In the genomic region with DNA sequence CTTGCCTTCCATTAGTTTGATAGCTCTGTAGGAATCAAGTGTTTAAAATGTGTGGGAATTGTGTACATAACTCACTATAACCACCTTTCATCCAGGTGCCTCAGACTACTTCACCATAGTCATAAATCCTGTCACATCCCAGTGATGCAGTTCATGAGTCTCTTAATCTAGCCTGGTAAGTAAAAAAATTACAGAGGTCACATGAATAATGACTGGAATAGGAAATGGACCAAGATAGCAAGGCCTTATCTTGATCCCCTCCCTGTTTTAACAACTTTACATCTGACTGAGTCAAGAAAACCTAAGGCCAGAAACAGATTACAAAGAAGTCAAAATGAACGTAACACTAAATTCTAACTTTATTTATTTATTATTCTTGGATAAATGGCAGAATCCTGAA, we compare ENCODE assay signal across 10 cellular contexts. TPM values are rescaled to one million over a fixed set of nuclear protein-coding genes. Genes with fewer than 3 reads are reported as not detected.
DNase-seq lines count a peak whose midpoint lies in the region; ATAC-seq and TF ChIP-seq lines count a peak whose summit lies in the region.
"Had no signal": no experiment of that assay in that cellular context is flagged by ENCODE, and none has a peak within 500 bp of the region (broad histone marks: within the 10 kb centered on the region; RNA-seq: fewer than 3 reads in every experiment).

No MANE protein-coding gene starts in this region.

- H3K4me1 Mint-ChIP-seq in activated CD8-positive, alpha-beta memory T cell treated with anti-CD3 and anti-CD28 coated beads, Interleukin-2, amount 10 ng/mL, durations not matched to agents 7 days and 5 days: peaks cover 33% of the 10 kb centered on the region
- peaks cover 47% of the 10 kb centered on the region for H3K4me1 Mint-ChIP-seq in stimulated activated naive CD8-positive, alpha-beta T cell treated with anti-CD3 and anti-CD28 coated beads, Interleukin-15, amount 100 ng/mL, for 72 hours

- 0 out of 2 replicates have a peak, but pooled peaks cover 3% of the 10 kb centered on the region for H4K20me1 ChIP-seq in PC-9 (ENCODE audit: insufficient read depth)

- peaks cover 3% of the 10 kb centered on the region for H3K27me3 Mint-ChIP-seq in activated CD8-positive, alpha-beta memory T cell treated with anti-CD3 and anti-CD28 coated beads, Interleukin-2, amount 10 ng/mL, durations not matched to agents 7 days and 5 days
- no peaks in the 10 kb centered on the region for H3K27me3 Mint-ChIP-seq in stimulated activated naive CD8-positive, alpha-beta T cell treated with anti-CD3 and anti-CD28 coated beads, Interleukin-15, amount 100 ng/mL, for 72 hours

- no peak for TF ChIP-seq POLR2A in erythroblast (IDR thresholded peaks at IDR 0.05; ENCODE audit: low read length)

- peak overlapping the region; percentile 89 for H3K4me2 ChIP-seq in PC-9

- no peak overlapping the region for H3K27ac Mint-ChIP-seq in activated CD8-positive, alpha-beta memory T cell treated with anti-CD3 and anti-CD28 coated beads, Interleukin-2, amount 10 ng/mL, durations not matched to agents 7 days and 5 days
- peak overlapping the region; percentile 44 to 69 for H3K27ac Mint-ChIP-seq in stimulated activated naive CD8-positive, alpha-beta T cell treated with anti-CD3 and anti-CD28 coated beads, Interleukin-15, amount 100 ng/mL, for 72 hours

- peaks cover 31% of the 10 kb centered on the region for H3K79me2 ChIP-seq in PC-9 (ENCODE audit: low read depth)

- no peak for TF ChIP-seq CTCF in PC-9 (conservative IDR thresholded peaks at IDR 0.05)

- H3K27ac ChIP-seq in PC-9: no peak overlapping the region
- no peak overlapping the region for H3K27ac ChIP-seq in aorta (ENCODE audit: low read depth in 1 of 2, low read length in 2 of 2)

- H3K27me3 ChIP-seq in PC-9 (ENCODE audit: insufficient read depth, low read depth) (no peaks in the 10 kb centered on the region), aorta (ENCODE audit: control insufficient read depth in 1 of 2, insufficient read depth in 2 of 2, low read length in 1 of 2) (no peaks in the 10 kb centered on the region)
- H3K27me3 ChIP-seq: thyroid gland had no signal

- H3K4me3 ChIP-seq in PC-9 (no peak overlapping the region), aorta (ENCODE audit: low read length in 2 of 2) (no peak overlapping the region)
- H3K4me3 ChIP-seq: thyroid gland had no signal

- no peak overlapping the region for H2AFZ ChIP-seq in PC-9

- no peak for DNase-seq in activated CD8-positive, alpha-beta memory T cell treated with anti-CD3 and anti-CD28 coated beads, Interleukin-2, amount 10 ng/mL, durations not matched to agents 7 days and 5 days
- DNase-seq in activated CD8-positive, alpha-beta memory T cell treated with anti-CD3 and anti-CD28 coated beads, Interleukin-2, amount 50 U/mL, for 48 hours: no peak
- no peak for DNase-seq in PC-9
- peak; percentile 53 to 65 for DNase-seq in erythroblast (lab: John Stamatoyannopoulos, UW)
- no peak for DNase-seq in stimulated activated naive CD8-positive, alpha-beta T cell treated with anti-CD3 and anti-CD28 coated beads, Interleukin-15, amount 100 ng/mL, for 72 hours
- DNase-seq in nucleus accumbens (lab: John Stamatoyannopoulos, UW): no peak
- no peak for DNase-seq in aorta
- DNase-seq: kidney glomerular epithelial cell, thyroid gland had no signal

- ATAC-seq in activated CD8-positive, alpha-beta memory T cell treated with anti-CD3 and anti-CD28 coated beads, Interleukin-2, amount 10 ng/mL, durations not matched to agents 7 days and 5 days: no peak
- no peak for ATAC-seq in stimulated activated naive CD8-positive, alpha-beta T cell treated with anti-CD3 and anti-CD28 coated beads, Interleukin-15, amount 100 ng/mL, for 72 hours
- no peak for ATAC-seq in aorta (ENCODE audit: low FRiP score)
- no peak for ATAC-seq in GM19351 (IDR thresholded peaks at IDR 0.05; ENCODE audit: unreplicated experiment)

- no peaks in the 10 kb centered on the region for H3K36me3 ChIP-seq in PC-9 (ENCODE audit: low read depth)
- H3K36me3 ChIP-seq in aorta (ENCODE audit: control insufficient read depth in 1 of 2, insufficient read depth in 2 of 2, low read length in 1 of 2): no peaks in the 10 kb centered on the region
- H3K36me3 ChIP-seq: thyroid gland had no signal

- POLR2A ChIA-PET in PC-9 (lab: Charles Lee; ENCODE audit: unreplicated experiment): no interaction called here

- WGBS in aorta, 2 donors: 47 to 58% methylated on average over 1 of the region's 1 CpG

- BruUV-seq in PC-9 (replicated peaks; lab: Mats Ljungman, UMichigan): no TSS peak

- no peaks in the 10 kb centered on the region for H3K9me2 ChIP-seq in PC-9 (ENCODE audit: insufficient read depth)

- no peaks in the 10 kb centered on the region for H3K9me3 Mint-ChIP-seq in activated CD8-positive, alpha-beta memory T cell treated with anti-CD3 and anti-CD28 coated beads, Interleukin-2, amount 10 ng/mL, durations not matched to agents 7 days and 5 days (ENCODE audit: low read depth)
- H3K9me3 Mint-ChIP-seq in stimulated activated naive CD8-positive, alpha-beta T cell treated with anti-CD3 and anti-CD28 coated beads, Interleukin-15, amount 100 ng/mL, for 72 hours: no peaks in the 10 kb centered on the region

- peaks cover 26% of the 10 kb centered on the region for H3K4me1 ChIP-seq in PC-9 (replicated peaks; ENCODE audit: insufficient read depth)
- no peaks in the 10 kb centered on the region for H3K4me1 ChIP-seq in aorta (ENCODE audit: control insufficient read depth in 1 of 2, insufficient read depth in 2 of 2, low read length in 2 of 2)

- H3K9me3 ChIP-seq in PC-9 (ENCODE audit: insufficient read depth, low read depth) (no peaks in the 10 kb centered on the region), aorta (ENCODE audit: control insufficient read depth, low read length) (no peaks in the 10 kb centered on the region)
- H3K9me3 ChIP-seq: thyroid gland had no signal

- peaks cover 38% of the 10 kb centered on the region for H3F3A ChIP-seq in PC-9 (ENCODE audit: insufficient read depth, low read depth)

- peak overlapping the region; percentile 98 for H3K4me3 Mint-ChIP-seq in activated CD8-positive, alpha-beta memory T cell treated with anti-CD3 and anti-CD28 coated beads, Interleukin-2, amount 10 ng/mL, durations not matched to agents 7 days and 5 days
- peak overlapping the region; percentile 97 to 99 for H3K4me3 Mint-ChIP-seq in stimulated activated naive CD8-positive, alpha-beta T cell treated with anti-CD3 and anti-CD28 coated beads, Interleukin-15, amount 100 ng/mL, for 72 hours

- intact Hi-C loops in PC-9 (cut with micrococcal nuclease; ENCODE audit: unreplicated experiment) (loop anchor here (2.0 kb wide), 1 partner anchor 30 kb away; no protein-coding TSS in a partner anchor), aorta (cut with DNase I) (no loop called here)

- CTCF ChIA-PET in activated CD8-positive, alpha-beta memory T cell treated with anti-CD3 and anti-CD28 coated beads, Interleukin-2, amount 10 ng/mL, durations not matched to agents 7 days and 5 days (lab: Charles Lee): interaction anchor here (1.2 to 1.6 kb wide), 2 partner anchors 33 to 54 kb away, joined by 3 to 4 read pairs; no protein-coding TSS in a partner anchor
- CTCF ChIA-PET in PC-9 (lab: Charles Lee): no interaction called here

- peaks cover 16% of the 10 kb centered on the region for H3K36me3 Mint-ChIP-seq in activated CD8-positive, alpha-beta memory T cell treated with anti-CD3 and anti-CD28 coated beads, Interleukin-2, amount 10 ng/mL, durations not matched to agents 7 days and 5 days

RNA-seq across cellular contexts. Expression of gene RNF145, which starts 1.5 kb away (rescaled TPM):
- 100 to 1,000 TPM in 1 of 2 experiments, 10 to 100 TPM in 1; 93.9 to 111 TPM for total RNA-seq in activated CD8-positive, alpha-beta memory T cell treated with anti-CD3 and anti-CD28 coated beads, Interleukin-2, amount 10 ng/mL, durations not matched to agents 7 days and 5 days
- total RNA-seq in PC-9 (2021) (48.2 and 54.5 TPM in 2 replicates), aorta (10 to 100 TPM; 44.8 to 67.8 TPM)
- polyA plus RNA-seq in aorta: 10 to 100 TPM; 17.9 to 44.2 TPM

RNA-seq across cellular contexts. Expression of gene UBLCP1, which starts 52.2 kb away (rescaled TPM):
- total RNA-seq in activated CD8-positive, alpha-beta memory T cell treated with anti-CD3 and anti-CD28 coated beads, Interleukin-2, amount 10 ng/mL, durations not matched to agents 7 days and 5 days: 10 to 100 TPM; 21.4 to 31.0 TPM
- total RNA-seq in PC-9 (2021) (22.1 and 27.8 TPM in 2 replicates), aorta (10 to 100 TPM; 20.0 to 23.5 TPM)
- polyA plus RNA-seq in aorta: 10 to 100 TPM; 17.9 to 22.2 TPM

Comparison
In these comparisons a context has a peak if more than half of its experiments do, and no peak if none do; other contexts are left out.
1. DNase-seq: peak in erythroblast (2 of 2); none in activated CD8-positive, alpha-beta memory T cell treated with anti-CD3 and anti-CD28 coated beads, Interleukin-2, amount 10 ng/mL, durations not matched to agents 7 days and 5 days (single experiment), activated CD8-positive, alpha-beta memory T cell treated with anti-CD3 and anti-CD28 coated beads, Interleukin-2, amount 50 U/mL, for 48 hours (single experiment), PC-9 (0 of 2), stimulated activated naive CD8-positive, alpha-beta T cell treated with anti-CD3 and anti-CD28 coated beads, Interleukin-15, amount 100 ng/mL, for 72 hours (0 of 2), nucleus accumbens (0 of 56) and aorta (0 of 2).